Comparison of ENCODE assay signal across 11 cellular contexts in genomic region chr6:85459224-85459901, GRCh38. TPM values are rescaled to one million over a fixed set of nuclear protein-coding genes. Genes with fewer than 3 reads are reported as not detected.
A peak's percentile ranks its signal among the peaks of the same experiment; 100 is the strongest.
DNase-seq lines count a peak whose midpoint lies in the region; ATAC-seq and TF ChIP-seq lines count a peak whose summit lies in the region.
"Had no signal": no experiment of that assay in that cellular context is flagged by ENCODE, and none has a peak within 500 bp of the region (broad histone marks: within the 10 kb centered on the region; RNA-seq: fewer than 3 reads in every experiment).

No MANE protein-coding gene starts in this region.

- no peaks in the 10 kb centered on the region for H3K9me3 Mint-ChIP-seq in stimulated activated naive CD8-positive, alpha-beta T cell treated with anti-CD3 and anti-CD28 coated beads, Interleukin-15, Interleukin-2, amounts not matched to agents 100 ng/mL and 50 ng/mL, for 24 hours

- no peak for TF ChIP-seq CTCF in astrocyte of the cerebellum (IDR thresholded peaks at IDR 0.05; ENCODE audit: low read depth, low read length, missing control alignments)

- H3K36me3 Mint-ChIP-seq in stimulated activated naive CD8-positive, alpha-beta T cell treated with anti-CD3 and anti-CD28 coated beads, Interleukin-15, Interleukin-2, amounts not matched to agents 100 ng/mL and 50 ng/mL, for 24 hours (ENCODE audit: low read depth) = peaks cover 4% of the 10 kb centered on the region

- H3K4me1 Mint-ChIP-seq in stimulated activated naive CD8-positive, alpha-beta T cell treated with anti-CD3 and anti-CD28 coated beads, Interleukin-15, Interleukin-2, amounts not matched to agents 100 ng/mL and 50 ng/mL, for 24 hours (ENCODE audit: low read depth) = peaks cover 100% of the 10 kb centered on the region

- in situ Hi-C loops in astrocyte of the cerebellum (cut with HindIII; ENCODE audit: low sequenced_read_pairs) = loop anchor here (5.0 kb wide), 1 partner anchor 107 kb away; no protein-coding TSS in a partner anchor

- WGBS in aorta, 2 donors = 2 to 6% methylated on average over 4 of the region's 4 CpGs

- H3K4me3 Mint-ChIP-seq in stimulated activated naive CD8-positive, alpha-beta T cell treated with anti-CD3 and anti-CD28 coated beads, Interleukin-15, Interleukin-2, amounts not matched to agents 100 ng/mL and 50 ng/mL, for 24 hours = peak overlapping the region; percentile 27

- peak overlapping the region; percentile 80 to 95 for H3K27ac ChIP-seq in aorta (ENCODE audit: low read depth in 1 of 2, low read length in 2 of 2)
- H3K27ac ChIP-seq: cardiac muscle cell had no signal

- H3K4me1 ChIP-seq in aorta (ENCODE audit: control insufficient read depth in 1 of 2, insufficient read depth in 2 of 2, low read length in 2 of 2) = peaks cover 2 to 16% of the 10 kb centered on the region in 2 donors

- H3K9me3 ChIP-seq in aorta (ENCODE audit: control insufficient read depth, low read length) = no peaks in the 10 kb centered on the region

- H3K27ac Mint-ChIP-seq in stimulated activated naive CD8-positive, alpha-beta T cell treated with anti-CD3 and anti-CD28 coated beads, Interleukin-15, Interleukin-2, amounts not matched to agents 100 ng/mL and 50 ng/mL, for 24 hours = peak overlapping the region; percentile 90

- no peak for DNase-seq in stimulated activated naive CD8-positive, alpha-beta T cell treated with anti-CD3 and anti-CD28 coated beads, Interleukin-15, Interleukin-2, amounts not matched to agents 100 U/mL and 50 U/mL, for 24 hours
- DNase-seq in astrocyte of the cerebellum (ENCODE audit: low read depth) (peak; percentile 95), kidney tubule cell (ENCODE audit: low spot score) (peak; percentile 61), aorta (no peak), hypothalamus (lab: John Stamatoyannopoulos, UW) (no peak), RPMI8226 (no peak)
- DNase-seq: NCI-H1694; stimulated activated CD4-positive, alpha-beta T cell treated with anti-CD3 and anti-CD28 coated beads, Interleukin-4, amount 100 ng/mL, for 4 hours had no signal

- H3K27me3 ChIP-seq in aorta (ENCODE audit: control insufficient read depth in 1 of 2, insufficient read depth in 2 of 2, low read length in 1 of 2) = no peaks in the 10 kb centered on the region

- H3K4me3 ChIP-seq in astrocyte of the cerebellum (ENCODE audit: low read depth, low read length) (no peak overlapping the region), aorta (ENCODE audit: low read length in 2 of 2) (no peak overlapping the region)
- H3K4me3 ChIP-seq: cardiac muscle cell had no signal

- H3K36me3 ChIP-seq in aorta (ENCODE audit: control insufficient read depth in 1 of 2, insufficient read depth in 2 of 2, low read length in 1 of 2) = no peaks in the 10 kb centered on the region
- H3K36me3 ChIP-seq: cardiac muscle cell had no signal

- no peaks in the 10 kb centered on the region for H3K27me3 Mint-ChIP-seq in stimulated activated naive CD8-positive, alpha-beta T cell treated with anti-CD3 and anti-CD28 coated beads, Interleukin-15, Interleukin-2, amounts not matched to agents 100 ng/mL and 50 ng/mL, for 24 hours

- no peak for ATAC-seq in stimulated activated naive CD8-positive, alpha-beta T cell treated with anti-CD3 and anti-CD28 coated beads, Interleukin-15, Interleukin-2, amounts not matched to agents 100 U/mL and 50 U/mL, for 24 hours
- ATAC-seq in aorta (ENCODE audit: low FRiP score) (no peak), GM18498 (IDR thresholded peaks at IDR 0.05; ENCODE audit: unreplicated experiment) (no peak)

- intact Hi-C loops in aorta (cut with DNase I) = no loop called here

RNA-seq across cellular contexts. Expression of gene NT5E, which starts 9.5 kb away (rescaled TPM):
- total RNA-seq in aorta = 10 to 100 TPM; 63.2 to 68.9 TPM
- polyA plus RNA-seq in aorta = 10 to 100 TPM; 19.7 to 30.6 TPM

Comparison
In these comparisons a context has a peak if more than half of its experiments do, and no peak if none do; other contexts are left out.
1. DNase-seq: peak in astrocyte of the cerebellum (single experiment) and kidney tubule cell (single experiment); none in stimulated activated naive CD8-positive, alpha-beta T cell treated with anti-CD3 and anti-CD28 coated beads, Interleukin-15, Interleukin-2, amounts not matched to agents 100 U/mL and 50 U/mL, for 24 hours (single experiment), aorta (0 of 2), hypothalamus (0 of 51) and RPMI8226 (single experiment).